Comparison of ENCODE assay signal across 8 cellular contexts in genomic region chr1:197146108-197147095, GRCh38. TPM values are rescaled to one million over a fixed set of nuclear protein-coding genes. Genes with fewer than 3 reads are reported as not detected.
DNase-seq lines count a peak whose midpoint lies in the region; ATAC-seq and TF ChIP-seq lines count a peak whose summit lies in the region.

A gene with protein sequence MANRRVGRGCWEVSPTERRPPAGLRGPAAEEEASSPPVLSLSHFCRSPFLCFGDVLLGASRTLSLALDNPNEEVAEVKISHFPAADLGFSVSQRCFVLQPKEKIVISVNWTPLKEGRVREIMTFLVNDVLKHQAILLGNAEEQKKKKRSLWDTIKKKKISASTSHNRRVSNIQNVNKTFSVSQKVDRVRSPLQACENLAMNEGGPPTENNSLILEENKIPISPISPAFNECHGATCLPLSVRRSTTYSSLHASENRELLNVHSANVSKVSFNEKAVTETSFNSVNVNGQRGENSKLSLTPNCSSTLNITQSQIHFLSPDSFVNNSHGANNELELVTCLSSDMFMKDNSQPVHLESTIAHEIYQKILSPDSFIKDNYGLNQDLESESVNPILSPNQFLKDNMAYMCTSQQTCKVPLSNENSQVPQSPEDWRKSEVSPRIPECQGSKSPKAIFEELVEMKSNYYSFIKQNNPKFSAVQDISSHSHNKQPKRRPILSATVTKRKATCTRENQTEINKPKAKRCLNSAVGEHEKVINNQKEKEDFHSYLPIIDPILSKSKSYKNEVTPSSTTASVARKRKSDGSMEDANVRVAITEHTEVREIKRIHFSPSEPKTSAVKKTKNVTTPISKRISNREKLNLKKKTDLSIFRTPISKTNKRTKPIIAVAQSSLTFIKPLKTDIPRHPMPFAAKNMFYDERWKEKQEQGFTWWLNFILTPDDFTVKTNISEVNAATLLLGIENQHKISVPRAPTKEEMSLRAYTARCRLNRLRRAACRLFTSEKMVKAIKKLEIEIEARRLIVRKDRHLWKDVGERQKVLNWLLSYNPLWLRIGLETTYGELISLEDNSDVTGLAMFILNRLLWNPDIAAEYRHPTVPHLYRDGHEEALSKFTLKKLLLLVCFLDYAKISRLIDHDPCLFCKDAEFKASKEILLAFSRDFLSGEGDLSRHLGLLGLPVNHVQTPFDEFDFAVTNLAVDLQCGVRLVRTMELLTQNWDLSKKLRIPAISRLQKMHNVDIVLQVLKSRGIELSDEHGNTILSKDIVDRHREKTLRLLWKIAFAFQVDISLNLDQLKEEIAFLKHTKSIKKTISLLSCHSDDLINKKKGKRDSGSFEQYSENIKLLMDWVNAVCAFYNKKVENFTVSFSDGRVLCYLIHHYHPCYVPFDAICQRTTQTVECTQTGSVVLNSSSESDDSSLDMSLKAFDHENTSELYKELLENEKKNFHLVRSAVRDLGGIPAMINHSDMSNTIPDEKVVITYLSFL (N-terminal part only) (minus strand): TSS chr1:197146669. CDS start chr1:197146437, 232 bp downstream.

- peaks cover 6% of the 10 kb centered on the region for H3K4me1 Mint-ChIP-seq in Caco-2 (ENCODE audit: low read depth, unreplicated experiment)

- H3K18ac ChIP-seq in mesenchymal stem cell (ENCODE audit: low read depth in 1 of 2, low read length in 2 of 2), result no peak within 1 kb of the TSS

- peak; percentile 95 for ATAC-seq in GM21390 (IDR thresholded peaks at IDR 0.05; ENCODE audit: unreplicated experiment)

- H2AK5ac ChIP-seq in mesenchymal stem cell (ENCODE audit: low read length, severe bottlenecking), result no peak within 1 kb of the TSS

- peak within 1 kb of the TSS; percentile 97 for H2AFZ ChIP-seq in mesenchymal stem cell (ENCODE audit: low read depth, low read length)

- no peak within 1 kb of the TSS for H2BK5ac ChIP-seq in mesenchymal stem cell (ENCODE audit: low read depth, low read length, poor library complexity, severe bottlenecking)

- H3K9ac ChIP-seq in endocrine pancreas (ENCODE audit: control insufficient read depth, insufficient read depth, low read length), result no peak within 1 kb of the TSS
- peak within 1 kb of the TSS; percentile 82 for H3K9ac ChIP-seq in mesenchymal stem cell (ENCODE audit: low read length)

- H3K4me2 ChIP-seq in mesenchymal stem cell (ENCODE audit: low read length, poor library complexity, severe bottlenecking), result peak within 1 kb of the TSS; percentile 73

- peak within 1 kb of the TSS; percentile 96 for H3K4me3 Mint-ChIP-seq in Caco-2 (ENCODE audit: unreplicated experiment)

- no peak within 1 kb of the TSS for H3K23ac ChIP-seq in mesenchymal stem cell (ENCODE audit: low read length in 2 of 2)

- peak within 1 kb of the TSS; percentile 97 for H3K27ac Mint-ChIP-seq in Caco-2 (ENCODE audit: unreplicated experiment)

- no peak within 1 kb of the TSS for H2BK12ac ChIP-seq in mesenchymal stem cell (ENCODE audit: low read length in 2 of 2)

- H3K9me3 ChIP-seq in Caco-2 (no peaks in the 10 kb centered on the region), endocrine pancreas (ENCODE audit: control insufficient read depth, low read length) (no peaks in the 10 kb centered on the region), mesenchymal stem cell (ENCODE audit: control insufficient read depth, low read length) (no peaks in the 10 kb centered on the region)

- peaks cover 21% of the 10 kb centered on the region for H3K36me3 Mint-ChIP-seq in Caco-2 (ENCODE audit: insufficient read depth, unreplicated experiment)

- H3K14ac ChIP-seq in mesenchymal stem cell (ENCODE audit: low read length in 2 of 2), result peak within 1 kb of the TSS in 1 of 2 experiments; percentile 82

- TSS peak; percentile 65 for BruUV-seq in Caco-2 (replicated peaks; lab: Mats Ljungman, UMichigan)

- intact Hi-C loops in Caco-2 (cut with micrococcal nuclease; ENCODE audit: unreplicated experiment), result loop anchor here (2.0 kb wide), 1 partner anchor 28 kb away; no protein-coding TSS in a partner anchor

- no peak within 1 kb of the TSS for H2BK120ac ChIP-seq in mesenchymal stem cell (ENCODE audit: low read depth, low read length)

- H3K27me3 ChIP-seq in Caco-2 (replicated peaks; ENCODE audit: control insufficient read depth, insufficient read depth, low read length) (no peaks in the 10 kb centered on the region), endocrine pancreas (ENCODE audit: control insufficient read depth, insufficient read depth, low read length) (no peaks in the 10 kb centered on the region), mesenchymal stem cell (ENCODE audit: control insufficient read depth in 1 of 2, insufficient read depth in 1 of 2, low read length in 2 of 2) (no peaks in the 10 kb centered on the region)

- no peaks in the 10 kb centered on the region for H3K27me3 Mint-ChIP-seq in Caco-2 (ENCODE audit: insufficient read depth, unreplicated experiment)

- no peak for TF ChIP-seq CTCF in Caco-2 (IDR thresholded peaks at IDR 0.05; ENCODE audit: insufficient read depth in 1 of 2, low read depth in 1 of 2, low read length in 1 of 2, severe bottlenecking in 1 of 2, unreplicated experiment in 1 of 2)

- H3K36me3 ChIP-seq in Caco-2 (ENCODE audit: control insufficient read depth, insufficient read depth, low read length), result no peaks in the 10 kb centered on the region
- H3K36me3 ChIP-seq in endocrine pancreas (ENCODE audit: control insufficient read depth, insufficient read depth, low read length), result no peaks in the 10 kb centered on the region
- no peaks in the 10 kb centered on the region for H3K36me3 ChIP-seq in mesenchymal stem cell (ENCODE audit: control insufficient read depth in 1 of 2, insufficient read depth in 2 of 2, low read depth in 1 of 2, low read length in 2 of 2)

- POLR2A ChIA-PET in Caco-2 (lab: Charles Lee), result no interaction called here

- peak within 1 kb of the TSS; percentile 78 for H3K27ac ChIP-seq in mesenchymal stem cell (ENCODE audit: low read length, poor library complexity, severe bottlenecking)

- H2BK15ac ChIP-seq in mesenchymal stem cell (ENCODE audit: low read depth, poor library complexity, severe bottlenecking), result no peak within 1 kb of the TSS

- CTCF ChIA-PET in Caco-2 (lab: Charles Lee), result no interaction called here

- H3K4me1 ChIP-seq in Caco-2 (peaks cover 9% of the 10 kb centered on the region), endocrine pancreas (ENCODE audit: control insufficient read depth, insufficient read depth, low read length) (no peaks in the 10 kb centered on the region), mesenchymal stem cell (ENCODE audit: control insufficient read depth, insufficient read depth, low read depth, low read length) (no peaks in the 10 kb centered on the region)

- DNase-seq in Caco-2, result peak; percentile 95 to 96
- DNase-seq in HUDEP-2 (lab: John Stamatoyannopoulos, UW; ENCODE audit: unreplicated experiment in 76 of 76), result peak; percentile 27 to 95 (median 88)
- DNase-seq in NOMO-1 treated with dmso at 0.1 percent for 144 hours (lab: John Stamatoyannopoulos, UW; ENCODE audit: unreplicated experiment), result peak; percentile 93
- peak; percentile 81 to 92 for DNase-seq in activated CD8-positive, alpha-beta memory T cell treated with anti-CD3 and anti-CD28 coated beads for 4 hours (ENCODE audit: low read depth in 2 of 2)
- DNase-seq in mesenchymal stem cell, result peak; percentile 96
- peak; percentile 85 for DNase-seq in stimulated activated CD8-positive, alpha-beta memory T cell treated with anti-CD3 and anti-CD28 coated beads, Interleukin-12 subunit alpha, Interleukin-12 subunit beta, amount 100 ng/mL, for 24 hours (ENCODE audit: extremely low read depth)

- WGBS in mesenchymal stem cell, result under 1% methylated on average over 57 of the region's 67 CpGs

- H3K4ac ChIP-seq in mesenchymal stem cell (ENCODE audit: low read depth in 1 of 2, low read length in 2 of 2), result peak within 1 kb of the TSS in 1 of 2 experiments; percentile 67

- no peak within 1 kb of the TSS for H4K91ac ChIP-seq in mesenchymal stem cell (ENCODE audit: low read length)

- peak within 1 kb of the TSS; percentile 71 for H4K8ac ChIP-seq in mesenchymal stem cell (ENCODE audit: low read length)

- H3K79me1 ChIP-seq in mesenchymal stem cell (replicated peaks; ENCODE audit: low read length, poor library complexity, severe bottlenecking), result peaks cover 1% of the 10 kb centered on the region

- H3K4me3 ChIP-seq in Caco-2 (ENCODE audit: low read depth, low read length) (peak within 1 kb of the TSS; percentile 58), endocrine pancreas (ENCODE audit: control insufficient read depth, insufficient read depth, low read length) (peak within 1 kb of the TSS; percentile 96), mesenchymal stem cell (ENCODE audit: insufficient read depth in 1 of 2, low read depth in 1 of 2, low read length in 2 of 2) (peak within 1 kb of the TSS; percentile 78 to 88)

- no peaks in the 10 kb centered on the region for H3K9me3 Mint-ChIP-seq in Caco-2 (ENCODE audit: unreplicated experiment)

RNA-seq across cellular contexts. Expression of the gene that starts here (rescaled TPM):
- 41.9 and 42.7 TPM in 2 replicates for total RNA-seq in Caco-2 (2022)
- polyA plus RNA-seq in mesenchymal stem cell (2013, experiment 1 of 2), result 2.0 TPM
- polyA plus RNA-seq in mesenchymal stem cell (2013, experiment 2 of 2), result 1.8 TPM

Comparison
In these comparisons a context has a peak if more than half of its experiments do, and no peak if none do; other contexts are left out.
1. Peak in every context shown above with its lines: DNase-seq, ATAC-seq, H3K4me3 ChIP-seq and H3K27ac ChIP-seq.